In genomic region chr3:54408328-54408727, GRCh38 we compare ENCODE assay signal across 22 cellular contexts.
"Had no signal": no experiment of that assay in that cellular context is flagged by ENCODE, and none has a peak within 500 bp of the region (broad histone marks: within the 10 kb centered on the region; RNA-seq: fewer than 3 reads in every experiment).

No MANE protein-coding gene starts in this region.

- H3K36me3 ChIP-seq: left ventricle myocardium inferior, ovary, sigmoid colon, spleen, suprapubic skin, thoracic aorta, tibial artery, upper lobe of right lung had no signal

- ATAC-seq: mucosa of descending colon; naive thymus-derived CD4-positive, alpha-beta T cell; natural killer cell treated with Interleukin-12 subunit alpha and Interleukin-12 subunit beta and Interleukin-15 and Interleukin-18, amount 100 ng/mL, for 72 hours; right cardiac atrium; stimulated activated effector memory CD8-positive, alpha-beta T cell treated with anti-CD3 and anti-CD28 coated beads, Interleukin-12 subunit alpha, Interleukin-12 subunit beta, amount 100 ng/mL, for 72 hours; upper lobe of right lung had no signal

- H3K27ac ChIP-seq: hepatocyte, left ventricle myocardium inferior, ovary, sigmoid colon, spleen, suprapubic skin, thoracic aorta, tibial artery, upper lobe of right lung had no signal

- H3K9me3 ChIP-seq: mucosa of descending colon, ovary, sigmoid colon, suprapubic skin, thoracic aorta, tibial artery, upper lobe of right lung had no signal

- H3K27me3 ChIP-seq: ovary, sigmoid colon, spleen, suprapubic skin, tibial artery, upper lobe of right lung had no signal

- H3K4me2 ChIP-seq: hepatocyte had no signal

- H3K4me1 ChIP-seq: left ventricle myocardium inferior, sigmoid colon, spleen, suprapubic skin, tibial artery, upper lobe of right lung had no signal

- H2AFZ ChIP-seq: hepatocyte had no signal

- H3K79me2 ChIP-seq: hepatocyte had no signal

- FAIRE-seq: small intestine, urothelium cell line had no signal

- H3K4me3 ChIP-seq: hepatocyte, left ventricle myocardium inferior, lung, mucosa of descending colon, ovary, sigmoid colon, spleen, suprapubic skin, thoracic aorta, tibial artery, upper lobe of right lung had no signal

- DNase-seq: islet precursor cell; left ventricle myocardium inferior; mesendoderm; mucosa of descending colon; naive thymus-derived CD4-positive, alpha-beta T cell; ovary; right cardiac atrium; sigmoid colon; small intestine; spleen; stimulated activated CD4-positive, alpha-beta T cell treated with anti-CD3 and anti-CD28 coated beads, Interleukin-4, amount 100 ng/mL, for 24 hours; stimulated activated naive CD4-positive, alpha-beta T cell; tibial artery; trophoblast cell; upper lobe of right lung had no signal
